ENCODE assay signal across 28 cellular contexts in genomic region chr17:61316633-61317032, GRCh38.
"Had no signal": no experiment of that assay in that cellular context is flagged by ENCODE, and none has a peak within 500 bp of the region (broad histone marks: within the 10 kb centered on the region; RNA-seq: fewer than 3 reads in every experiment).

No MANE protein-coding gene starts in this region.

- H3K27ac Mint-ChIP-seq: progenitor cell of endocrine pancreas; stimulated activated effector memory CD8-positive, alpha-beta T cell treated with anti-CD3 and anti-CD28 coated beads, Interleukin-12 subunit alpha, Interleukin-12 subunit beta, amount 100 ng/mL, for 72 hours; stimulated activated naive B cell treated with anti-CD40 and anti-IgM and Interleukin-4, amounts not matched to agents 10 μg/mL and 1 μg/mL and 100 μg/mL, for 72 hours; stimulated activated naive CD8-positive, alpha-beta T cell treated with anti-CD3 and anti-CD28 coated beads, Interleukin-15, Interleukin-2, amounts not matched to agents 100 ng/mL and 50 ng/mL, for 24 hours had no signal

- H3K4me1 ChIP-seq: parathyroid adenoma had no signal

- H3K9me3 ChIP-seq: ovary, psoas muscle, right lobe of liver, sigmoid colon, stomach, thoracic aorta, thyroid gland, tibial nerve, upper lobe of left lung, vagina had no signal

- H3K36me3 ChIP-seq: neural progenitor cell, ovary, right lobe of liver, sigmoid colon, stomach, thoracic aorta, thyroid gland, tibial nerve, upper lobe of left lung, vagina had no signal

- H3K27me3 ChIP-seq: neural progenitor cell, ovary, right lobe of liver, stomach, thyroid gland, tibial nerve, upper lobe of left lung, vagina had no signal

- H3K9ac ChIP-seq: neural progenitor cell, parathyroid adenoma had no signal

- H3K4me3 Mint-ChIP-seq: naive thymus-derived CD8-positive, alpha-beta T cell; natural killer cell treated with Interleukin-12 subunit alpha and Interleukin-12 subunit beta and Interleukin-15 and Interleukin-18, amount 100 ng/mL, for 72 hours; neural progenitor cell; stimulated activated effector memory CD8-positive, alpha-beta T cell treated with anti-CD3 and anti-CD28 coated beads, Interleukin-12 subunit alpha, Interleukin-12 subunit beta, amount 100 ng/mL, for 72 hours; stimulated activated naive B cell treated with anti-CD40 and anti-IgM and Interleukin-4, amounts not matched to agents 10 μg/mL and 1 μg/mL and 100 μg/mL, for 72 hours; stimulated activated naive CD8-positive, alpha-beta T cell treated with anti-CD3 and anti-CD28 coated beads, Interleukin-15, Interleukin-2, amounts not matched to agents 100 ng/mL and 50 ng/mL, for 24 hours had no signal

- FAIRE-seq: small intestine had no signal

- H3K9me3 Mint-ChIP-seq: naive thymus-derived CD8-positive, alpha-beta T cell; natural killer cell treated with Interleukin-12 subunit alpha and Interleukin-12 subunit beta and Interleukin-15 and Interleukin-18, amount 100 ng/mL, for 72 hours; neural progenitor cell; stimulated activated effector memory CD8-positive, alpha-beta T cell treated with anti-CD3 and anti-CD28 coated beads, Interleukin-12 subunit alpha, Interleukin-12 subunit beta, amount 100 ng/mL, for 72 hours; stimulated activated naive B cell treated with anti-CD40 and anti-IgM and Interleukin-4, amounts not matched to agents 10 μg/mL and 1 μg/mL and 100 μg/mL, for 72 hours; stimulated activated naive CD8-positive, alpha-beta T cell treated with anti-CD3 and anti-CD28 coated beads, Interleukin-15, Interleukin-2, amounts not matched to agents 100 ng/mL and 50 ng/mL, for 24 hours had no signal

- ATAC-seq: naive thymus-derived CD8-positive, alpha-beta T cell; natural killer cell treated with Interleukin-12 subunit alpha and Interleukin-12 subunit beta and Interleukin-15 and Interleukin-18, amount 100 ng/mL, for 72 hours; psoas muscle; right cardiac atrium; stimulated activated effector memory CD8-positive, alpha-beta T cell treated with anti-CD3 and anti-CD28 coated beads, Interleukin-12 subunit alpha, Interleukin-12 subunit beta, amount 100 ng/mL, for 72 hours; stimulated activated naive B cell treated with anti-CD40 and anti-IgM and Interleukin-4, amounts not matched to agents 10 μg/mL and 1 μg/mL and 100 μg/mL, for 72 hours had no signal

- H3K36me3 Mint-ChIP-seq: natural killer cell treated with Interleukin-12 subunit alpha and Interleukin-12 subunit beta and Interleukin-15 and Interleukin-18, amount 100 ng/mL, for 72 hours; neural progenitor cell; stimulated activated effector memory CD8-positive, alpha-beta T cell treated with anti-CD3 and anti-CD28 coated beads, Interleukin-12 subunit alpha, Interleukin-12 subunit beta, amount 100 ng/mL, for 72 hours had no signal

- H3K27me3 Mint-ChIP-seq: naive thymus-derived CD8-positive, alpha-beta T cell; natural killer cell treated with Interleukin-12 subunit alpha and Interleukin-12 subunit beta and Interleukin-15 and Interleukin-18, amount 100 ng/mL, for 72 hours; stimulated activated naive B cell treated with anti-CD40 and anti-IgM and Interleukin-4, amounts not matched to agents 10 μg/mL and 1 μg/mL and 100 μg/mL, for 72 hours; stimulated activated naive CD8-positive, alpha-beta T cell treated with anti-CD3 and anti-CD28 coated beads, Interleukin-15, Interleukin-2, amounts not matched to agents 100 ng/mL and 50 ng/mL, for 24 hours had no signal

- H3K79me2 ChIP-seq: parathyroid adenoma had no signal

- H2AFZ ChIP-seq: neural progenitor cell, parathyroid adenoma had no signal

- H3K27ac ChIP-seq: neural progenitor cell, ovary, parathyroid adenoma, psoas muscle, right lobe of liver, sigmoid colon, stomach, thoracic aorta, thyroid gland, tibial nerve, vagina had no signal

- H3K4me3 ChIP-seq: neural progenitor cell, ovary, psoas muscle, right lobe of liver, sigmoid colon, stomach, thoracic aorta, thyroid gland, tibial nerve, upper lobe of left lung, vagina had no signal

- DNase-seq: naive thymus-derived CD8-positive, alpha-beta T cell; occipital lobe; ovary; posterior cingulate gyrus; psoas muscle; right cardiac atrium; right lobe of liver; sigmoid colon; small intestine; stimulated activated CD4-positive, alpha-beta T cell treated with anti-CD3 and anti-CD28 coated beads, Interleukin-15, amount 100 ng/mL, for 24 hours; stimulated activated CD4-positive, alpha-beta T cell treated with anti-CD3 and anti-CD28 coated beads, Interleukin-2, amount 100 ng/mL, for 24 hours; stimulated activated CD4-positive, alpha-beta T cell treated with anti-CD3 and anti-CD28 coated beads, Interleukin-2, amount 100 ng/mL, for 48 hours; stimulated activated CD4-positive, alpha-beta T cell treated with anti-CD3 and anti-CD28 coated beads, Interleukin-4, amount 100 ng/mL, for 24 hours; stimulated activated naive B cell treated with anti-CD40 and anti-IgM and Interleukin-4, amounts not matched to agents 10 μg/mL and 1 μg/mL and 100 μg/mL, for 72 hours; stimulated activated naive CD4-positive, alpha-beta T cell treated with Interleukin-2 at 50 U/mL for 16 hours; stomach; thyroid gland; trophoblast cell; upper lobe of left lung had no signal

- H3K4me2 ChIP-seq: neural progenitor cell had no signal

- H3K4me1 Mint-ChIP-seq: stimulated activated effector memory CD8-positive, alpha-beta T cell treated with anti-CD3 and anti-CD28 coated beads, Interleukin-12 subunit alpha, Interleukin-12 subunit beta, amount 100 ng/mL, for 72 hours; stimulated activated naive B cell treated with anti-CD40 and anti-IgM and Interleukin-4, amounts not matched to agents 10 μg/mL and 1 μg/mL and 100 μg/mL, for 72 hours had no signal
